17 cellular contexts compared by ENCODE assay signal in the genomic region with DNA sequence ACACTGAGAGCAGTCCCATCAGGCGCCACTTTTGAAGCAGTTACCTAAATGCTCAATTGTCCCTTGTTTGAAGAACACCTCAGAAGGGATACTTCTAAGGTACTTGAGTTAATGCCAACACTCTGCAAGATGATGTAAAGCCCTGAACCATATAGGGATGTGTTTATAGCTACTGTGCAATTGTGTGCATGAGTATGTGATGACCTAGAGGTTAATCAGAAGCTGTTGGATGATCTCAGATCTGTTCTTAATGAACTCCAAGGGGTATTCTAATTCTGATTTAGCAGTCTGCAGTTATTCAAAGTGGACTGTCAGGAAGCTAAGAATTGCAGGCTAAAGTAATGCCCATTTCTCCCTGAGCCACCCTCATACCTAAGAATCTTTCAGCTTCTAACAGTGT.
DNase-seq lines count a peak whose midpoint lies in the region; ATAC-seq, FAIRE-seq and TF ChIP-seq lines count a peak whose summit lies in the region.
"Had no signal": no experiment of that assay in that cellular context is flagged by ENCODE, and none has a peak within 500 bp of the region (broad histone marks: within the 10 kb centered on the region; RNA-seq: fewer than 3 reads in every experiment).

No MANE protein-coding gene starts in this region.

- H3K36me3 ChIP-seq in Panc1 (ENCODE audit: control insufficient read depth, insufficient read depth, low read length) (peaks cover 4% of the 10 kb centered on the region), PC-3 (ENCODE audit: low read depth, low read length) (0 out of 2 replicates have a peak, but pooled peaks cover 3% of the 10 kb centered on the region)

- H3K79me2 ChIP-seq in PC-3 (ENCODE audit: low read length) = no peaks in the 10 kb centered on the region

- intact Hi-C loops in Panc1 (cut with micrococcal nuclease; ENCODE audit: unreplicated experiment) = no loop called here
- intact Hi-C loops in PC-3 (cut with micrococcal nuclease) = no loop called here

- peaks cover 9% of the 10 kb centered on the region for H3K36me3 Mint-ChIP-seq in T-helper 2 cell treated with Interferon-gamma antibody and Interleukin-4, amounts not matched to agents 5 μg/mL and 100 μg/mL, for 36 hours (ENCODE audit: low read depth)

- peak; percentile 40 for FAIRE-seq in GM12892 (lab: Jason Lieb, UNC)
- FAIRE-seq: A204.1, G401.6 had no signal

- in situ Hi-C loops in Panc1 (cut with HindIII; ENCODE audit: low pct_unique_long_range_greater_than_20kb, low sequenced_read_pairs) = no loop called here

- ATAC-seq in Panc1 (0 out of 2 replicates have a peak, but pooled peaks have one; percentile 26), PC-3 (no peak), GM18868 (IDR thresholded peaks at IDR 0.05; ENCODE audit: unreplicated experiment) (no peak), GM18873 (IDR thresholded peaks at IDR 0.05; ENCODE audit: low FRiP score, unreplicated experiment) (no peak)

- H3K4me1 Mint-ChIP-seq in T-helper 2 cell treated with Interferon-gamma antibody and Interleukin-4, amounts not matched to agents 5 μg/mL and 100 μg/mL, for 36 hours (ENCODE audit: low read depth) = no peaks in the 10 kb centered on the region
- H3K4me1 Mint-ChIP-seq: B cell had no signal

- no TSS peak for BruUV-seq in Panc1 (replicated peaks; lab: Mats Ljungman, UMichigan)
- no TSS peak for BruUV-seq in PC-3 (replicated peaks; lab: Mats Ljungman, UMichigan)

- peak; percentile 3 for DNase-seq in EH (ENCODE audit: low read depth)
- DNase-seq in GM12892 (ENCODE audit: insufficient read length) = no peak
- DNase-seq in NCI-H187 treated with DMSO at 0.1 percent for 48 hours (lab: John Stamatoyannopoulos, UW) = peak; percentile 35
- no peak for DNase-seq in Panc1 (ENCODE audit: low read depth, low spot score)
- no peak for DNase-seq in PC-3
- no peak for DNase-seq in T-helper 2 cell treated with Interferon-gamma antibody and Interleukin-4, amounts not matched to agents 5 μg/mL and 100 μg/mL, for 36 hours (ENCODE audit: low spot score)
- DNase-seq: C1 segment of cervical spinal cord; Calu3; CD4-positive, alpha-beta T cell; DMS 273 treated with DMSO at 0.1 percent for 48 hours; GOT3; H9 had no signal

- no peak for TF ChIP-seq POLR2A in GM12892 (IDR thresholded peaks at IDR 0.05; ENCODE audit: low read depth, low read length)

- no peak overlapping the region for H3K4me3 Mint-ChIP-seq in T-helper 2 cell treated with Interferon-gamma antibody and Interleukin-4, amounts not matched to agents 5 μg/mL and 100 μg/mL, for 36 hours
- H3K4me3 Mint-ChIP-seq: B cell; CD4-positive, alpha-beta T cell; H9 had no signal

- no peak overlapping the region for H3K4me2 ChIP-seq in PC-3 (ENCODE audit: low read length)

- H3K27ac Mint-ChIP-seq in T-helper 2 cell treated with Interferon-gamma antibody and Interleukin-4, amounts not matched to agents 5 μg/mL and 100 μg/mL, for 36 hours = no peak overlapping the region
- H3K27ac Mint-ChIP-seq: B cell; CD4-positive, alpha-beta T cell; H9 had no signal

- CTCF ChIA-PET in Panc1 (lab: Charles Lee) = no interaction called here
- CTCF ChIA-PET in PC-3 (lab: Charles Lee) = no interaction called here

- H3K9me2 ChIP-seq in PC-3 (replicated peaks; ENCODE audit: low read length) = no peaks in the 10 kb centered on the region

- no peaks in the 10 kb centered on the region for H3K4me1 ChIP-seq in Panc1 (ENCODE audit: control insufficient read depth, insufficient read depth, low read length)
- no peaks in the 10 kb centered on the region for H3K4me1 ChIP-seq in PC-3 (ENCODE audit: insufficient read depth, low read length)

- no peaks in the 10 kb centered on the region for H4K20me1 ChIP-seq in PC-3 (ENCODE audit: low read length)

- H3K27me3 ChIP-seq in Panc1 (ENCODE audit: control insufficient read depth, insufficient read depth, low read length) = no peaks in the 10 kb centered on the region
- no peaks in the 10 kb centered on the region for H3K27me3 ChIP-seq in PC-3 (ENCODE audit: low read length)

- POLR2A ChIA-PET in Panc1 (lab: Charles Lee) (no interaction called here), PC-3 (lab: Charles Lee; ENCODE audit: unreplicated experiment) (no interaction called here)

- H2AFZ ChIP-seq in PC-3 (ENCODE audit: low read length) = no peak overlapping the region

- H3K27ac ChIP-seq in Panc1 (ENCODE audit: low read length) (no peak overlapping the region), PC-3 (ENCODE audit: low read length) (no peak overlapping the region)

- H3K27me3 Mint-ChIP-seq in T-helper 2 cell treated with Interferon-gamma antibody and Interleukin-4, amounts not matched to agents 5 μg/mL and 100 μg/mL, for 36 hours (ENCODE audit: low read depth) = no peaks in the 10 kb centered on the region
- H3K27me3 Mint-ChIP-seq: B cell; CD4-positive, alpha-beta T cell had no signal

- H3K9me3 ChIP-seq in Panc1 (ENCODE audit: control insufficient read depth, insufficient read depth, low read depth, low read length) (no peaks in the 10 kb centered on the region), PC-3 (ENCODE audit: low read length) (no peaks in the 10 kb centered on the region)

- no peaks in the 10 kb centered on the region for H3K9me3 Mint-ChIP-seq in T-helper 2 cell treated with Interferon-gamma antibody and Interleukin-4, amounts not matched to agents 5 μg/mL and 100 μg/mL, for 36 hours
- H3K9me3 Mint-ChIP-seq: CD4-positive, alpha-beta T cell; H9 had no signal

- H3F3A ChIP-seq in PC-3 (ENCODE audit: low read length, unreplicated experiment) = no peaks in the 10 kb centered on the region

- H3K9ac ChIP-seq in PC-3 (ENCODE audit: low read length) = no peak overlapping the region

- TF ChIP-seq CTCF in Panc1 (IDR thresholded peaks at IDR 0.05) (no peak), PC-3 (conservative IDR thresholded peaks at IDR 0.05; ENCODE audit: low read depth, low read length) (no peak)

- H3K4me3 ChIP-seq in Panc1 (ENCODE audit: low read depth in 2 of 2, low read length in 2 of 2) (no peak overlapping the region), PC-3 (ENCODE audit: low read length) (no peak overlapping the region)

Comparison
In these comparisons a context has a peak if more than half of its experiments do, and no peak if none do; other contexts are left out.
1. DNase-seq: peak in EH (single experiment) and NCI-H187 treated with DMSO at 0.1 percent for 48 hours (single experiment); none in GM12892 (single experiment), Panc1 (single experiment), PC-3 (single experiment) and T-helper 2 cell treated with Interferon-gamma antibody and Interleukin-4, amounts not matched to agents 5 μg/mL and 100 μg/mL, for 36 hours (single experiment).